ENCODE assay signal across 9 cellular contexts in genomic region chr12:75489613-75490210, GRCh38. TPM values are rescaled to one million over a fixed set of nuclear protein-coding genes. Genes with fewer than 3 reads are reported as not detected.
DNase-seq lines count a peak whose midpoint lies in the region; ATAC-seq, FAIRE-seq and TF ChIP-seq lines count a peak whose summit lies in the region.
"Had no signal": no experiment of that assay in that cellular context is flagged by ENCODE, and none has a peak within 500 bp of the region (broad histone marks: within the 10 kb centered on the region; RNA-seq: fewer than 3 reads in every experiment).

No MANE protein-coding gene starts in this region.

- H3K36me3 Mint-ChIP-seq in type B pancreatic cell, result no peaks in the 10 kb centered on the region

- intact Hi-C loops in dorsolateral prefrontal cortex (cut with DNase I), result loop anchor here (10.0 kb wide), 3 partner anchors 95 to 795 kb away; partner anchors contain the start of genes CAPS2 (in 1 of the 2), GLIPR1L1 (in 1 of the 2) and GLIPR1L2 (in 1 of the 2)

- peaks cover 2% of the 10 kb centered on the region for H3K36me3 ChIP-seq in bronchial epithelial cell (ENCODE audit: control insufficient read depth, insufficient read depth, low read length)

- H3K27me3 ChIP-seq in bronchial epithelial cell (ENCODE audit: control insufficient read depth, insufficient read depth, low read length) (no peaks in the 10 kb centered on the region), dorsolateral prefrontal cortex (no peaks in the 10 kb centered on the region)

- DNase-seq in M059J (ENCODE audit: low read depth) (peak; percentile 86), bronchial epithelial cell (ENCODE audit: low read depth) (peak; percentile 85), T-helper 9 cell (no peak), type B pancreatic cell (ENCODE audit: extremely low spot score, unreplicated experiment) (no peak), epidermal melanocyte (ENCODE audit: insufficient read length, low spot score) (no peak), dorsolateral prefrontal cortex (no peak)

- TF ChIP-seq CTCF in 22Rv1 (IDR thresholded peaks at IDR 0.05), result no peak
- no peak for TF ChIP-seq CTCF in bronchial epithelial cell (IDR thresholded peaks at IDR 0.05; ENCODE audit: insufficient read depth, low read length, severe bottlenecking)
- TF ChIP-seq CTCF in type B pancreatic cell (conservative IDR thresholded peaks at IDR 0.05), result no peak
- no peak for TF ChIP-seq CTCF in dorsolateral prefrontal cortex (IDR thresholded peaks at IDR 0.05 in 54 of 56, conservative IDR thresholded peaks at IDR 0.05 in 2 of 56; ENCODE audit: low read depth in 1 of 56, partially characterized antibody in 56 of 56)

- FAIRE-seq in bronchial epithelial cell (lab: Jason Lieb, UNC), result peak; percentile 91
- FAIRE-seq: G401.6 had no signal

- H3K27me3 Mint-ChIP-seq in type B pancreatic cell, result no peaks in the 10 kb centered on the region

- H3K9me3 Mint-ChIP-seq in type B pancreatic cell, result no peaks in the 10 kb centered on the region

- peak overlapping the region; percentile 59 for H3K27ac ChIP-seq in 22Rv1
- no peak overlapping the region for H3K27ac ChIP-seq in dorsolateral prefrontal cortex

- peaks cover 8% of the 10 kb centered on the region for H3K4me1 Mint-ChIP-seq in type B pancreatic cell (ENCODE audit: unreplicated experiment)

- H3K4me3 ChIP-seq in bronchial epithelial cell (ENCODE audit: low read depth, low read length) (no peak overlapping the region), dorsolateral prefrontal cortex (no peak overlapping the region)

- no peak overlapping the region for H3K4me3 Mint-ChIP-seq in type B pancreatic cell

- H3K27ac Mint-ChIP-seq in type B pancreatic cell, result no peak overlapping the region

- ATAC-seq in GM19452 (IDR thresholded peaks at IDR 0.05; ENCODE audit: unreplicated experiment), result peak; percentile 57

RNA-seq across cellular contexts. Expression of gene GLIPR1, which starts 9.2 kb away (rescaled TPM):
- total RNA-seq in M059J (2014; rRNA removed; shearing (Covaris generic)), result 82.2 and 131 TPM in 2 replicates
- 5.8 and 15.0 TPM in 2 replicates for total RNA-seq in bronchial epithelial cell
- 0.45 and 4.3 TPM in 2 replicates for total RNA-seq in type B pancreatic cell (ENCODE audit: low replicate concordance)
- 10 to 100 TPM in 113 of 120 experiments, 1 to 10 TPM in 7; 7.5 to 35.7 (median 20.7) TPM for total RNA-seq in dorsolateral prefrontal cortex

RNA-seq across cellular contexts. Expression of gene KRR1, which starts 21.7 kb away (rescaled TPM):
- 47.1 and 93.0 TPM in 2 replicates for total RNA-seq in M059J (2014; rRNA removed; shearing (Covaris generic))
- 23.2 and 30.8 TPM in 2 replicates for total RNA-seq in bronchial epithelial cell
- total RNA-seq in type B pancreatic cell (ENCODE audit: low replicate concordance), result 66.9 and 87.8 TPM in 2 replicates
- 10 to 100 TPM; 35.1 to 68.2 (median 51.2) TPM for total RNA-seq in dorsolateral prefrontal cortex

Comparison
In these comparisons a context has a peak if more than half of its experiments do, and no peak if none do; other contexts are left out.
1. DNase-seq: peak in M059J (single experiment) and bronchial epithelial cell (single experiment); none in T-helper 9 cell (single experiment), type B pancreatic cell (single experiment), epidermal melanocyte (single experiment) and dorsolateral prefrontal cortex (0 of 10).